In genomic region chr11:45152740-45153595, GRCh38 we compare ENCODE assay signal across 19 cellular contexts.
"Had no signal": no experiment of that assay in that cellular context is flagged by ENCODE, and none has a peak within 500 bp of the region (broad histone marks: within the 10 kb centered on the region; RNA-seq: fewer than 3 reads in every experiment).

No MANE protein-coding gene starts in this region.

- H3K9me3 ChIP-seq: body of pancreas, pancreas, right lobe of liver, SK-N-SH, thyroid gland had no signal

- H3K9me3 Mint-ChIP-seq: activated B cell treated with CpG ODN at 0.5 μM for 24 hours; activated T-helper 17 cell treated with anti-CD3 and anti-CD28 coated beads, Interleukin-2, amount 50 U/mL, for 72 hours; mesothelial cell of epicardium had no signal

- H3K4me2 ChIP-seq: SK-N-SH, smooth muscle cell had no signal

- H3K4me1 Mint-ChIP-seq: activated CD4-positive, alpha-beta T cell treated with anti-CD3 and anti-CD28 coated beads, Interleukin-2, amount 10 ng/mL, durations not matched to agents 24 days and 14 days had no signal

- H3K4me3 Mint-ChIP-seq: activated B cell treated with CpG ODN at 0.5 μM for 24 hours; activated CD4-positive, alpha-beta T cell treated with anti-CD3 and anti-CD28 coated beads, Interleukin-2, amount 10 ng/mL, durations not matched to agents 24 days and 14 days; activated naive CD8-positive, alpha-beta T cell treated with anti-CD3 and anti-CD28 coated beads, Interleukin-2, amount 10 ng/mL, durations not matched to agents 7 days and 5 days; activated T-helper 17 cell treated with anti-CD3 and anti-CD28 coated beads, Interleukin-2, amount 50 U/mL, for 72 hours; endodermal cell; mesothelial cell of epicardium had no signal

- H3K9ac ChIP-seq: SK-N-SH had no signal

- H3K9me2 ChIP-seq: SK-N-SH had no signal

- H3K4me3 ChIP-seq: body of pancreas, dorsolateral prefrontal cortex, lung, pancreas, right lobe of liver, smooth muscle cell, thyroid gland had no signal

- H3K27ac Mint-ChIP-seq: activated B cell treated with CpG ODN at 0.5 μM for 24 hours; activated CD4-positive, alpha-beta T cell treated with anti-CD3 and anti-CD28 coated beads, Interleukin-2, amount 10 ng/mL, durations not matched to agents 24 days and 14 days; activated naive CD8-positive, alpha-beta T cell treated with anti-CD3 and anti-CD28 coated beads, Interleukin-2, amount 10 ng/mL, durations not matched to agents 7 days and 5 days; activated T-helper 17 cell treated with anti-CD3 and anti-CD28 coated beads, Interleukin-2, amount 50 U/mL, for 72 hours; endodermal cell; mesothelial cell of epicardium had no signal

- H3K36me3 ChIP-seq: pancreas, right lobe of liver, thyroid gland had no signal

- H3K27me3 Mint-ChIP-seq: activated B cell treated with CpG ODN at 0.5 μM for 24 hours; activated naive CD8-positive, alpha-beta T cell treated with anti-CD3 and anti-CD28 coated beads, Interleukin-2, amount 10 ng/mL, durations not matched to agents 7 days and 5 days; activated T-helper 17 cell treated with anti-CD3 and anti-CD28 coated beads, Interleukin-2, amount 50 U/mL, for 72 hours had no signal

- H3K27me3 ChIP-seq: body of pancreas, dorsolateral prefrontal cortex, pancreas, right lobe of liver, thyroid gland had no signal

- H3K27ac ChIP-seq: body of pancreas, epithelial cell of prostate, pancreas, right lobe of liver, thyroid gland had no signal

- DNase-seq: activated B cell treated with CpG ODN at 0.5 μM for 24 hours; activated CD4-positive, alpha-beta T cell treated with anti-CD3 and anti-CD28 coated beads, Interleukin-2, amount 10 ng/mL, durations not matched to agents 24 days and 14 days; activated naive CD4-positive, alpha-beta T cell; activated naive CD8-positive, alpha-beta T cell treated with anti-CD3 and anti-CD28 coated beads, Interleukin-2, amount 10 ng/mL, durations not matched to agents 7 days and 5 days; body of pancreas; dorsolateral prefrontal cortex; endodermal cell; foreskin fibroblast; left colon; SK-N-SH; stimulated activated naive CD4-positive, alpha-beta T cell; thyroid gland had no signal

- ATAC-seq: activated T-helper 17 cell treated with anti-CD3 and anti-CD28 coated beads, Interleukin-2, amount 50 U/mL, for 72 hours; body of pancreas; left colon; pancreas; right lobe of liver had no signal
